12 cellular contexts compared by ENCODE assay signal in genomic region chr9:127844821-127845359, GRCh38. TPM values are rescaled to one million over a fixed set of nuclear protein-coding genes. Genes with fewer than 3 reads are reported as not detected.
DNase-seq lines count a peak whose midpoint lies in the region; ATAC-seq and TF ChIP-seq lines count a peak whose summit lies in the region.
"Had no signal": no experiment of that assay in that cellular context is flagged by ENCODE, and none has a peak within 500 bp of the region (broad histone marks: within the 10 kb centered on the region; RNA-seq: fewer than 3 reads in every experiment).

No MANE protein-coding gene starts in this region.

- H3K27me3 ChIP-seq in sigmoid colon = no peaks in the 10 kb centered on the region

- H3K9me3 ChIP-seq in sigmoid colon = peaks cover 0 to 2% (median under 1%) of the 10 kb centered on the region in 4 donors

- H3K4me1 ChIP-seq in sigmoid colon = peaks cover 0 to 5% (median 0%) of the 10 kb centered on the region in 4 donors

- 85% methylated on average over 16 of the region's 16 CpGs for WGBS in sigmoid colon, 2 donors

- H3K27ac ChIP-seq in coronary artery (peak overlapping the region; percentile 95 to 97), sigmoid colon (peak overlapping the region; percentile 9 to 61 (median 56))

- intact Hi-C loops in sigmoid colon (cut with DNase I) = no loop called here

- no peaks in the 10 kb centered on the region for H3K36me3 ChIP-seq in sigmoid colon

- no peak for TF ChIP-seq CTCF in coronary artery (IDR thresholded peaks at IDR 0.05)
- TF ChIP-seq CTCF in sigmoid colon (IDR thresholded peaks at IDR 0.05) = no peak

- no peak for TF ChIP-seq POLR2A in sigmoid colon (IDR thresholded peaks at IDR 0.05)

- H3K4me3 ChIP-seq in coronary artery = peak overlapping the region; percentile 5
- H3K4me3 ChIP-seq in sigmoid colon = no peak overlapping the region

- DNase-seq in ELR (ENCODE audit: low read depth) = peak; percentile 53
- DNase-seq in coronary artery (ENCODE audit: low spot score) = peak; percentile 80
- peak; percentile 93 for DNase-seq in islet precursor cell
- no peak for DNase-seq in sigmoid colon
- no peak for DNase-seq in DMS 273 treated with DMSO at 0.1 percent for 48 hours (lab: John Stamatoyannopoulos, UW)
- DNase-seq: activated naive CD8-positive, alpha-beta T cell treated with anti-CD3 and anti-CD28 coated beads, Interleukin-2, amount 10 ng/mL, durations not matched to agents 7 days and 5 days; AML-193; natural killer cell; NCI-H510A had no signal

- no peak for TF ChIP-seq EP300 in sigmoid colon (IDR thresholded peaks at IDR 0.05)

- ATAC-seq in HG02852 (IDR thresholded peaks at IDR 0.05; ENCODE audit: unreplicated experiment) (no peak), GM19467 (IDR thresholded peaks at IDR 0.05; ENCODE audit: unreplicated experiment) (no peak), GM21447 (IDR thresholded peaks at IDR 0.05; ENCODE audit: unreplicated experiment) (no peak)
- ATAC-seq: natural killer cell had no signal

RNA-seq across cellular contexts. Expression of gene ENG, which starts 9.6 kb away (rescaled TPM):
- 10 to 100 TPM; 17.1 to 28.5 (median 20.6) TPM for total RNA-seq in sigmoid colon
- polyA plus RNA-seq in sigmoid colon = 10 to 100 TPM in 2 of 3 donors, 1 to 10 TPM in 1; 5.4 to 50.4 (median 25.7) TPM

RNA-seq across cellular contexts. Expression of gene AK1, which starts 32.6 kb away (rescaled TPM):
- 10 to 100 TPM; 28.8 to 73.2 (median 48.7) TPM for total RNA-seq in sigmoid colon
- polyA plus RNA-seq in sigmoid colon = 100 to 1,000 TPM in 1 of 3 donors, 10 to 100 TPM in 2; 85.9 to 254 (median 85.9) TPM

RNA-seq across cellular contexts. Expression of gene FPGS, which starts 42.2 kb away (rescaled TPM):
- total RNA-seq in sigmoid colon = 10 to 100 TPM; 32.1 to 47.9 (median 35.8) TPM
- 10 to 100 TPM in 2 of 3 donors, 1 to 10 TPM in 1; 9.2 to 51.3 (median 16.8) TPM for polyA plus RNA-seq in sigmoid colon

RNA-seq across cellular contexts. Expression of gene ST6GALNAC6, which starts 54.5 kb away (rescaled TPM):
- 100 to 1,000 TPM; 107 to 125 (median 114) TPM for total RNA-seq in sigmoid colon
- 100 to 1,000 TPM in 1 of 3 donors, 10 to 100 TPM in 2; 35.6 to 112 (median 87.1) TPM for polyA plus RNA-seq in sigmoid colon

RNA-seq across cellular contexts. Expression of gene CDK9, which starts 59.1 kb away (rescaled TPM):
- total RNA-seq in sigmoid colon = 10 to 100 TPM; 44.9 to 77.2 (median 51.8) TPM
- 10 to 100 TPM; 28.9 to 47.2 (median 32.4) TPM for polyA plus RNA-seq in sigmoid colon

Comparison
In these comparisons a context has a peak if more than half of its experiments do, and no peak if none do; other contexts are left out.
1. DNase-seq: peak in ELR (single experiment), coronary artery (single experiment) and islet precursor cell (single experiment); none in sigmoid colon (single experiment) and DMS 273 treated with DMSO at 0.1 percent for 48 hours (single experiment).